In the genomic region with DNA sequence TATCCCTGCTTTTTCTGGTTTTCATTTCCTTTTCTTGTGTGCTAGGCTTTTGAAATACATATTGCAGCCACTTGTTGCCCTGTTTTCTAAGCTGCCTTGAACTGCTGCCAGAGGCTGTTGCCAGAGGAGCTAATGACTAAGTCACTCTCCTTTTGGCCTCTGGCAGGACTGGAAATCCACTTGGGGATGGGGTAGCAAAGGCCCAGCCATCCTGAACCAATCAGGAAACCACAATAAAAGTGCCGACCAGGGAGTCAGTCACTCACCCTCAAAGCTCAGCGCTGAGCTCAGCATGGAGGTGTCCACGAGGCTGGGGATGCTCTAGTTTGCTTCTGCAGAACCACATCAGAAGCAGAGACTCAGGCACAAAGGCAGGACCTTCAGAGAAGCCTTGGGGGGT, we compare ENCODE assay signal across 15 cellular contexts.
DNase-seq lines count a peak whose midpoint lies in the region; ATAC-seq and TF ChIP-seq lines count a peak whose summit lies in the region.
"Had no signal": no experiment of that assay in that cellular context is flagged by ENCODE, and none has a peak within 500 bp of the region (broad histone marks: within the 10 kb centered on the region; RNA-seq: fewer than 3 reads in every experiment).

No MANE protein-coding gene starts in this region.

- H3K4me3 Mint-ChIP-seq in T-helper 2 cell treated with Interferon-gamma antibody and Interleukin-4, amounts not matched to agents 5 μg/mL and 100 μg/mL, for 36 hours = no peak overlapping the region
- no peak overlapping the region for H3K4me3 Mint-ChIP-seq in CD4-positive, alpha-beta T cell
- H3K4me3 Mint-ChIP-seq: activated T-helper 17 cell treated with anti-CD3 and anti-CD28 coated beads, Interleukin-2, amount 50 U/mL, for 72 hours; B cell; WTC11 had no signal

- H3K36me3 ChIP-seq in lower lobe of right lung = no peaks in the 10 kb centered on the region

- peak in 1 of 2 donors; percentile 48 for ATAC-seq in lower lobe of right lung
- no peak for ATAC-seq in CD4-positive, alpha-beta T cell (ENCODE audit: poor library complexity)
- ATAC-seq: activated T-helper 17 cell treated with anti-CD3 and anti-CD28 coated beads, Interleukin-2, amount 50 U/mL, for 72 hours; Panc1; WTC11 had no signal

- H3K4me3 ChIP-seq in AG04449 (ENCODE audit: low read depth, low read length) (no peak overlapping the region), lower lobe of right lung (no peak overlapping the region), coronary artery (no peak overlapping the region)

- TF ChIP-seq CTCF in AG04449 (IDR thresholded peaks at IDR 0.05; ENCODE audit: insufficient read depth, low read length, missing control alignments) (no peak), lower lobe of right lung (IDR thresholded peaks at IDR 0.05) (no peak), coronary artery (IDR thresholded peaks at IDR 0.05) (no peak), GM10266 (IDR thresholded peaks at IDR 0.05; ENCODE audit: control insufficient read depth, insufficient read depth, low read depth, missing control alignments) (no peak)
- no peak for TF ChIP-seq CTCF in CD4-positive, alpha-beta T cell (IDR thresholded peaks at IDR 0.05)

- POLR2A ChIA-PET in AG04449 (lab: Yijun Ruan, JAX) = no interaction called here
- POLR2A ChIA-PET in CD4-positive, alpha-beta T cell (lab: Charles Lee) = no interaction called here

- no peaks in the 10 kb centered on the region for H3K36me3 Mint-ChIP-seq in T-helper 2 cell treated with Interferon-gamma antibody and Interleukin-4, amounts not matched to agents 5 μg/mL and 100 μg/mL, for 36 hours (ENCODE audit: low read depth)
- H3K36me3 Mint-ChIP-seq in CD4-positive, alpha-beta T cell (ENCODE audit: low read depth) = no peaks in the 10 kb centered on the region
- H3K36me3 Mint-ChIP-seq: WTC11 had no signal

- CTCF ChIA-PET in AG04449 (lab: Yijun Ruan, JAX) = interaction anchor here (1.1 kb wide), 1 partner anchor 385 kb away, joined by 3 read pairs; no protein-coding TSS in a partner anchor
- CTCF ChIA-PET in CD4-positive, alpha-beta T cell (lab: Charles Lee) = no interaction called here

- no peak overlapping the region for H3K27ac Mint-ChIP-seq in T-helper 2 cell treated with Interferon-gamma antibody and Interleukin-4, amounts not matched to agents 5 μg/mL and 100 μg/mL, for 36 hours
- H3K27ac Mint-ChIP-seq in CD4-positive, alpha-beta T cell = no peak overlapping the region
- H3K27ac Mint-ChIP-seq: activated T-helper 17 cell treated with anti-CD3 and anti-CD28 coated beads, Interleukin-2, amount 50 U/mL, for 72 hours; B cell; WTC11 had no signal

- H3K27me3 ChIP-seq in lower lobe of right lung (ENCODE audit: low read depth) = no peaks in the 10 kb centered on the region
- no peaks in the 10 kb centered on the region for H3K27me3 ChIP-seq in CD4-positive, alpha-beta T cell (ENCODE audit: control insufficient read depth, insufficient read depth, low read length)

- no peaks in the 10 kb centered on the region for H3K9me3 ChIP-seq in lower lobe of right lung
- H3K9me3 ChIP-seq in CD4-positive, alpha-beta T cell (ENCODE audit: control insufficient read depth, low read length) = peaks cover 3% of the 10 kb centered on the region

- intact Hi-C loops in lower lobe of right lung (cut with DNase I) = no loop called here
- intact Hi-C loops in CD4-positive, alpha-beta T cell (cut with DNase I, micrococcal nuclease) = no loop called here

- no peaks in the 10 kb centered on the region for H3K4me1 Mint-ChIP-seq in T-helper 2 cell treated with Interferon-gamma antibody and Interleukin-4, amounts not matched to agents 5 μg/mL and 100 μg/mL, for 36 hours (ENCODE audit: low read depth)
- H3K4me1 Mint-ChIP-seq in CD4-positive, alpha-beta T cell (ENCODE audit: low read depth) = no peaks in the 10 kb centered on the region
- H3K4me1 Mint-ChIP-seq: activated T-helper 17 cell treated with anti-CD3 and anti-CD28 coated beads, Interleukin-2, amount 50 U/mL, for 72 hours; B cell; WTC11 had no signal

- H3K27me3 Mint-ChIP-seq in T-helper 2 cell treated with Interferon-gamma antibody and Interleukin-4, amounts not matched to agents 5 μg/mL and 100 μg/mL, for 36 hours (ENCODE audit: low read depth) = no peaks in the 10 kb centered on the region
- no peaks in the 10 kb centered on the region for H3K27me3 Mint-ChIP-seq in CD4-positive, alpha-beta T cell
- H3K27me3 Mint-ChIP-seq: B cell had no signal

- peaks cover 4% of the 10 kb centered on the region for H3K4me1 ChIP-seq in lower lobe of right lung

- H3K9me3 Mint-ChIP-seq in T-helper 2 cell treated with Interferon-gamma antibody and Interleukin-4, amounts not matched to agents 5 μg/mL and 100 μg/mL, for 36 hours = peaks cover 5% of the 10 kb centered on the region
- H3K9me3 Mint-ChIP-seq in CD4-positive, alpha-beta T cell = peaks cover 4% of the 10 kb centered on the region

- DNase-seq in AG04449 (ENCODE audit: low read depth, low spot score) (peak; percentile 5), NCI-H1092 (lab: John Stamatoyannopoulos, UW) (peak; percentile 37), dermis blood vessel endothelial cell (peak; percentile 0), lower lobe of right lung (peak; percentile 49), coronary artery (ENCODE audit: low spot score) (no peak), GM10266 (ENCODE audit: extremely low spot score) (no peak)
- DNase-seq in T-helper 2 cell treated with Interferon-gamma antibody and Interleukin-4, amounts not matched to agents 5 μg/mL and 100 μg/mL, for 36 hours (ENCODE audit: low spot score) = no peak
- no peak for DNase-seq in CD4-positive, alpha-beta T cell
- DNase-seq: effector CD4-positive, alpha-beta T cell; NCI-H1694 treated with DMSO at 0.1 percent for 48 hours; nucleus accumbens had no signal

- H3K27ac ChIP-seq in lower lobe of right lung = no peak overlapping the region
- no peak overlapping the region for H3K27ac ChIP-seq in coronary artery
- no peak overlapping the region for H3K27ac ChIP-seq in CD4-positive, alpha-beta T cell (ENCODE audit: low read depth, low read length)

Comparison
In these comparisons a context has a peak if more than half of its experiments do, and no peak if none do; other contexts are left out.
1. DNase-seq: peak in AG04449 (single experiment), NCI-H1092 (single experiment), dermis blood vessel endothelial cell (single experiment) and lower lobe of right lung (single experiment); none in coronary artery (single experiment), T-helper 2 cell treated with Interferon-gamma antibody and Interleukin-4, amounts not matched to agents 5 μg/mL and 100 μg/mL, for 36 hours (single experiment), CD4-positive, alpha-beta T cell (0 of 10) and GM10266 (single experiment).